In the genomic region with DNA sequence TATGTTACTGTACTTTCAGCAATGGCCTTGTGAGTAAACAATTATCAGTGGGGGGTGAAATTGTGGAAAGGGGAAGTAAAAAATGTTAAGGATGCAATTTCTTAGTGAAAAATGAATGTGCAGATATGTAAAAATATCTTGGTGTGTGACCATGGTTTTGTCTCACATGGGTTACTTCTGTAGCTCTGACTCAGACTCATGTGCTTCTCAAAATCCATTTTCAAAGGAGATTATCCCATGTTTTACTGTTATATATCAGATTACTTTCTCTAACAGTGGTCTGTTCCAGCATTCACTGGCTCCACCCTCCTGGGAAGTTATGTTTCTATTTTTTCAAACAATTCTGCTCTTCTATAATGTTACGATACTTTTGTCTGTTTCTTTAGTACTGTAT, we compare ENCODE assay signal across 15 cellular contexts.
DNase-seq lines count a peak whose midpoint lies in the region; ATAC-seq and TF ChIP-seq lines count a peak whose summit lies in the region.
"Had no signal": no experiment of that assay in that cellular context is flagged by ENCODE, and none has a peak within 500 bp of the region (broad histone marks: within the 10 kb centered on the region; RNA-seq: fewer than 3 reads in every experiment).

No MANE protein-coding gene starts in this region.

- peak; percentile 34 for DNase-seq in A673 (ENCODE audit: low spot score)
- peak; percentile 74 for DNase-seq in IMR-90
- peak; percentile 24 for DNase-seq in astrocyte of the hippocampus (ENCODE audit: low read depth, low spot score)
- no peak for DNase-seq in left lung
- no peak for DNase-seq in ACHN
- no peak for DNase-seq in NCI-H510A treated with DMSO at 0.1 percent for 48 hours (lab: John Stamatoyannopoulos, UW)
- DNase-seq: activated CD8-positive, alpha-beta T cell treated with anti-CD3 and anti-CD28 coated beads, Interleukin-2, amount 10 ng/mL, durations not matched to agents 7 days and 5 days; body of pancreas; Calu3; lower lobe of right lung; NCI-H2107; testis had no signal

- TF ChIP-seq CTCF in A673 (conservative IDR thresholded peaks at IDR 0.05; ENCODE audit: low read depth, low read length) (no peak), IMR-90 (conservative IDR thresholded peaks at IDR 0.05; ENCODE audit: low read depth, low read length) (no peak), left lung (IDR thresholded peaks at IDR 0.05) (no peak)

- no peak overlapping the region for H2AFZ ChIP-seq in IMR-90 (replicated peaks; ENCODE audit: low read length, poor library complexity)

- no peaks in the 10 kb centered on the region for H3K9me3 ChIP-seq in A673 (ENCODE audit: low read depth, low read length, poor library complexity, severe bottlenecking)
- H3K9me3 ChIP-seq in IMR-90 (ENCODE audit: control insufficient read depth, insufficient read depth, low read length), result no peaks in the 10 kb centered on the region
- H3K9me3 ChIP-seq in left lung, result peaks cover 0 to 7% of the 10 kb centered on the region in 2 donors
- H3K9me3 ChIP-seq: body of pancreas, lower lobe of right lung, testis had no signal

- H4K8ac ChIP-seq in IMR-90 (ENCODE audit: low read depth in 2 of 2, low read length in 2 of 2), result no peak overlapping the region; a peak in 1 of 4 replicates

- H3K27ac ChIP-seq in A673 (ENCODE audit: low read depth, low read length, poor library complexity, severe bottlenecking) (no peak overlapping the region), IMR-90 (ENCODE audit: insufficient read depth, low read length) (no peak overlapping the region), left lung (no peak overlapping the region)
- H3K27ac ChIP-seq: body of pancreas, lower lobe of right lung, testis had no signal

- no peaks in the 10 kb centered on the region for H3K9me1 ChIP-seq in IMR-90 (ENCODE audit: insufficient read depth, low read length)

- no peak for TF ChIP-seq POLR2A in IMR-90 (IDR thresholded peaks at IDR 0.05; ENCODE audit: low read depth, low read length)

- no peaks in the 10 kb centered on the region for H4K20me1 ChIP-seq in IMR-90 (ENCODE audit: insufficient read depth, low read length)

- H4K91ac ChIP-seq in IMR-90 (ENCODE audit: insufficient read depth, low read depth, low read length), result no peak overlapping the region

- H2BK20ac ChIP-seq in IMR-90 (ENCODE audit: low read depth, low read length), result no peak overlapping the region

- no peak overlapping the region for H2AK9ac ChIP-seq in IMR-90 (replicated peaks; ENCODE audit: low read depth, low read length, poor library complexity)

- no peak overlapping the region; the same call in 1 of the 2 replicates for H3K14ac ChIP-seq in IMR-90 (replicated peaks; ENCODE audit: low read depth, low read length)

- WGBS in IMR-90 (ENCODE audit: extremely low coverage in 2 of 2, insufficient read length in 1 of 2), 2 experiments, result no CpG with 5 or more reads among the region's 1 CpG

- H3K4ac ChIP-seq in IMR-90 (ENCODE audit: low read depth, low read length), result no peak overlapping the region

- H2BK5ac ChIP-seq in IMR-90 (ENCODE audit: low read depth, low read length, poor library complexity, severe bottlenecking), result no peak overlapping the region

- BruUV-seq in A673 (replicated peaks; lab: Mats Ljungman, UMichigan), result no TSS peak
- no TSS peak for BruUV-seq in IMR-90 (replicated peaks; lab: Mats Ljungman, UMichigan)

- dilution Hi-C loops in IMR-90 (cut with HindIII; ENCODE audit: low sequenced_read_pairs, unreplicated experiment), result no loop called here

- ATAC-seq in IMR-90 (ENCODE audit: low read depth) (peak; percentile 60), left lung (peak; percentile 18), HG02623 (IDR thresholded peaks at IDR 0.05; ENCODE audit: unreplicated experiment) (no peak)
- no peak for ATAC-seq in activated CD4-positive, CD25-positive, alpha-beta regulatory T cell treated with anti-CD3 and anti-CD28 coated beads, Interleukin-2, amount 50 U/mL, for 24 hours
- ATAC-seq: activated CD8-positive, alpha-beta T cell treated with anti-CD3 and anti-CD28 coated beads, Interleukin-2, amount 10 ng/mL, durations not matched to agents 7 days and 5 days; body of pancreas; lower lobe of right lung; natural killer cell treated with Interleukin-12 subunit alpha and Interleukin-12 subunit beta and Interleukin-15 and Interleukin-18, amount 100 ng/mL, for 72 hours had no signal

- intact Hi-C loops in A673 (cut with micrococcal nuclease; ENCODE audit: unreplicated experiment) (no loop called here), IMR-90 (cut with micrococcal nuclease) (no loop called here), left lung (cut with DNase I) (no loop called here)

- no peak overlapping the region for H3K23ac ChIP-seq in IMR-90 (ENCODE audit: low read depth, low read length)

- no peak overlapping the region for H4K5ac ChIP-seq in IMR-90 (ENCODE audit: low read depth, low read length)

- in situ Hi-C loops in IMR-90 (cut with MboI; ENCODE audit: low sequenced_read_pairs), result no loop called here
- in situ Hi-C loops in ACHN (cut with HindIII; ENCODE audit: low pct_ligation_motif_present, low pct_unique_long_range_greater_than_20kb, low sequenced_read_pairs), result no loop called here

- H2BK120ac ChIP-seq in IMR-90 (ENCODE audit: low read depth, low read length), result no peak overlapping the region

- no peaks in the 10 kb centered on the region for H3K79me1 ChIP-seq in IMR-90 (ENCODE audit: low read depth in 1 of 2, low read length in 2 of 2)

- no peak overlapping the region for H2BK15ac ChIP-seq in IMR-90 (ENCODE audit: low read depth, low read length)

- H3K4me2 ChIP-seq in IMR-90 (ENCODE audit: low read depth, low read length), result no peak overlapping the region

- H3K27me3 ChIP-seq in A673 (replicated peaks; ENCODE audit: insufficient read depth, low read depth, low read length, poor library complexity) (no peaks in the 10 kb centered on the region), IMR-90 (ENCODE audit: control insufficient read depth, insufficient read depth, low read length) (no peaks in the 10 kb centered on the region), left lung (no peaks in the 10 kb centered on the region)
- H3K27me3 ChIP-seq: body of pancreas, testis had no signal

- no peaks in the 10 kb centered on the region for H3K4me1 ChIP-seq in A673 (ENCODE audit: insufficient read depth, low read length, poor library complexity, severe bottlenecking)
- no peaks in the 10 kb centered on the region for H3K4me1 ChIP-seq in IMR-90 (ENCODE audit: control insufficient read depth, insufficient read depth, low read length)
- H3K4me1 ChIP-seq in left lung, result no peaks in the 10 kb centered on the region
- H3K4me1 ChIP-seq: body of pancreas, lower lobe of right lung, testis had no signal

- no peak overlapping the region for H2AK5ac ChIP-seq in IMR-90 (ENCODE audit: low read depth, low read length)

- H3K9ac ChIP-seq in IMR-90 (ENCODE audit: low read depth, low read length), result no peak overlapping the region

- CTCF ChIA-PET in A673 (lab: Charles Lee), result no interaction called here
- CTCF ChIA-PET in IMR-90 (lab: Yijun Ruan, JAX), result no interaction called here

- POLR2A ChIA-PET in A673 (lab: Charles Lee; ENCODE audit: low non-redundant PET), result no interaction called here
- POLR2A ChIA-PET in IMR-90 (lab: Charles Lee; ENCODE audit: unreplicated experiment), result interaction anchor here (0.5 kb wide), 1 partner anchor 11 kb away, joined by 3 read pairs; no protein-coding TSS in a partner anchor

- H3K56ac ChIP-seq in IMR-90 (ENCODE audit: extremely low read depth, insufficient read depth, low read length), result no peak overlapping the region

- H3K4me3 ChIP-seq in A673 (ENCODE audit: low read depth, low read length, poor library complexity, severe bottlenecking), result no peak overlapping the region
- H3K4me3 ChIP-seq in IMR-90 (ENCODE audit: insufficient read depth, low read depth, low read length), result no peak overlapping the region
- H3K4me3 ChIP-seq in left lung, result no peak overlapping the region
- H3K4me3 ChIP-seq: body of pancreas, lower lobe of right lung, testis had no signal

- no peak overlapping the region for H3K18ac ChIP-seq in IMR-90 (ENCODE audit: low read depth, low read length)

- H3K36me3 ChIP-seq in A673 (ENCODE audit: insufficient read depth, low read length, poor library complexity, severe bottlenecking), result no peaks in the 10 kb centered on the region
- H3K36me3 ChIP-seq in IMR-90 (ENCODE audit: control insufficient read depth, insufficient read depth, low read length), result no peaks in the 10 kb centered on the region
- no peaks in the 10 kb centered on the region for H3K36me3 ChIP-seq in left lung
- H3K36me3 ChIP-seq: lower lobe of right lung had no signal

- no peak for TF ChIP-seq RAD21 in IMR-90 (IDR thresholded peaks at IDR 0.05; ENCODE audit: low read length)

TF ChIP-seq in IMR-90, 13 proteins besides CTCF, POLR2A, EP300 and RAD21 (continues in another document):
- TF ChIP-seq BHLHE40 (IDR thresholded peaks at IDR 0.05; ENCODE audit: low read depth, low read length) (no peak), CHD1 (IDR thresholded peaks at IDR 0.05; ENCODE audit: low read depth, low read length) (no peak), CEBPB (IDR thresholded peaks at IDR 0.05; ENCODE audit: low read depth, low read length) (no peak), FOS (IDR thresholded peaks at IDR 0.05; ENCODE audit: low read depth, low read length) (no peak), SMC3 (IDR thresholded peaks at IDR 0.05; ENCODE audit: low read depth, low read length) (no peak), NFE2L2 (IDR thresholded peaks at IDR 0.05; ENCODE audit: low read depth, low read length) (no peak), RFX5 (IDR thresholded peaks at IDR 0.05; ENCODE audit: low read depth, low read length) (no peak), MAFK (IDR thresholded peaks at IDR 0.05; ENCODE audit: low read depth, low read length) (no peak), MAZ (IDR thresholded peaks at IDR 0.05; ENCODE audit: borderline replicate concordance, low read depth, low read length) (no peak)
- TF ChIP-seq, protein P1, sequence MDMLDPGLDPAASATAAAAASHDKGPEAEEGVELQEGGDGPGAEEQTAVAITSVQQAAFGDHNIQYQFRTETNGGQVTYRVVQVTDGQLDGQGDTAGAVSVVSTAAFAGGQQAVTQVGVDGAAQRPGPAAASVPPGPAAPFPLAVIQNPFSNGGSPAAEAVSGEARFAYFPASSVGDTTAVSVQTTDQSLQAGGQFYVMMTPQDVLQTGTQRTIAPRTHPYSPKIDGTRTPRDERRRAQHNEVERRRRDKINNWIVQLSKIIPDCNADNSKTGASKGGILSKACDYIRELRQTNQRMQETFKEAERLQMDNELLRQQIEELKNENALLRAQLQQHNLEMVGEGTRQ (IDR thresholded peaks at IDR 0.05; ENCODE audit: low read depth, low read length), result no peak
- TF ChIP-seq, protein P2, sequence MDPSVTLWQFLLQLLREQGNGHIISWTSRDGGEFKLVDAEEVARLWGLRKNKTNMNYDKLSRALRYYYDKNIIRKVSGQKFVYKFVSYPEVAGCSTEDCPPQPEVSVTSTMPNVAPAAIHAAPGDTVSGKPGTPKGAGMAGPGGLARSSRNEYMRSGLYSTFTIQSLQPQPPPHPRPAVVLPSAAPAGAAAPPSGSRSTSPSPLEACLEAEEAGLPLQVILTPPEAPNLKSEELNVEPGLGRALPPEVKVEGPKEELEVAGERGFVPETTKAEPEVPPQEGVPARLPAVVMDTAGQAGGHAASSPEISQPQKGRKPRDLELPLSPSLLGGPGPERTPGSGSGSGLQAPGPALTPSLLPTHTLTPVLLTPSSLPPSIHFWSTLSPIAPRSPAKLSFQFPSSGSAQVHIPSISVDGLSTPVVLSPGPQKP (IDR thresholded peaks at IDR 0.05; ENCODE audit: borderline replicate concordance, low read depth, low read length), result no peak

Comparison
In these comparisons a context has a peak if more than half of its experiments do, and no peak if none do; other contexts are left out.
1. DNase-seq: peak in A673 (single experiment), IMR-90 (single experiment) and astrocyte of the hippocampus (single experiment); none in left lung (0 of 2), ACHN (single experiment) and NCI-H510A treated with DMSO at 0.1 percent for 48 hours (single experiment).
2. ATAC-seq: peak in IMR-90 (single experiment) and left lung (single experiment); none in activated CD4-positive, CD25-positive, alpha-beta regulatory T cell treated with anti-CD3 and anti-CD28 coated beads, Interleukin-2, amount 50 U/mL, for 24 hours (0 of 2) and HG02623 (single experiment).